In the genomic region with DNA sequence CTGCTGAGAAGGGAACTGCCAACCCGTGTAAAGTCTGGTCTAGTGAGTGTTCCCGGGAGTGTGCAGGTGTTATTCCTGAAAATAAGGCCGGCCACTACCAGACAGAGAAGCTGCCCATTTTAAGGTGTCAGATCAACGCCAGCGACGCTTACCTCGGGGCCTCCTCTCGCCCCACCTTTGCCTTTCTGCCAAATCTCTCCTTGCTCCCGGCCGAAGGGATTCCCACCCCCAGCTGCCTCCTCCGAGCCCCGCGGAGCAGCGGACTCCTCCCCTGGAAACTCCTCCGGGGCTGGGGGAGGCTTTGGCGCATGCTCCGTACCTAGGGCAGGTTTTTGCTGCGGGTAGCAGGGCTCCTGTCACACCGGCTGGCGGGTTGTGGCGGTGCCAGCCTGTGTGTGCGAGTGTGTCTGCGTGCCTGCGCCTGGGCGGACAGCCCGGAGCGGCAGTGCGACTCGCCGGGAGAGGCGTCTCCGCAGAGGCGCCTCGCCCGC, we compare ENCODE assay signal across 7 cellular contexts. TPM values are rescaled to one million over a fixed set of nuclear protein-coding genes. Genes with fewer than 3 reads are reported as not detected.
DNase-seq lines count a peak whose midpoint lies in the region; ATAC-seq and TF ChIP-seq lines count a peak whose summit lies in the region.

A gene (plus strand): TSS at position 359 of the 491 bp plus-strand sequence.

- POLR2A ChIA-PET in CD8-positive, alpha-beta T cell (lab: Charles Lee) = no interaction called here

- no peak for TF ChIP-seq EP300 in neural cell (conservative IDR thresholded peaks at IDR 0.05; ENCODE audit: poor library complexity, severe bottlenecking)

- ATAC-seq in GM18511 (IDR thresholded peaks at IDR 0.05; ENCODE audit: unreplicated experiment) (peak; percentile 48), HG02885 (IDR thresholded peaks at IDR 0.05; ENCODE audit: poor library complexity, unreplicated experiment) (peak; percentile 55)
- no peak for ATAC-seq in CD8-positive, alpha-beta T cell

- H3K4me3 ChIP-seq in Peyer's patch = peak within 1 kb of the TSS in 3 of 4 donors; percentile 24 to 49 (median 46)
- H3K4me3 ChIP-seq in neural cell (ENCODE audit: low read length) = peak within 1 kb of the TSS; percentile 83
- H3K4me3 ChIP-seq in CD8-positive, alpha-beta T cell (ENCODE audit: low read depth, low read length) = no peak within 1 kb of the TSS

- H3K27ac Mint-ChIP-seq in CD8-positive, alpha-beta T cell = no peak within 1 kb of the TSS

- H3K9me2 ChIP-seq in neural cell (ENCODE audit: insufficient read depth, low read length) = no peaks in the 10 kb centered on the region

- peak; percentile 50 for TF ChIP-seq RAD21 in neural cell (conservative IDR thresholded peaks at IDR 0.05)

- H3K9me3 ChIP-seq in Peyer's patch (no peaks in the 10 kb centered on the region), neural cell (ENCODE audit: low read length) (no peaks in the 10 kb centered on the region)
- no peaks in the 10 kb centered on the region for H3K9me3 ChIP-seq in CD8-positive, alpha-beta T cell (ENCODE audit: low read length)

- H3K27me3 Mint-ChIP-seq in CD8-positive, alpha-beta T cell (ENCODE audit: low read depth) = peaks cover 47% of the 10 kb centered on the region

- intact Hi-C loops in CD8-positive, alpha-beta T cell (cut with DNase I, micrococcal nuclease) = no loop called here

- no peak within 1 kb of the TSS for H3K4me3 Mint-ChIP-seq in CD8-positive, alpha-beta T cell

- no peaks in the 10 kb centered on the region for H3K9me3 Mint-ChIP-seq in CD8-positive, alpha-beta T cell

- H3K36me3 ChIP-seq in Peyer's patch (no peaks in the 10 kb centered on the region), neural cell (ENCODE audit: insufficient read depth, low read length) (no peaks in the 10 kb centered on the region)
- H3K36me3 ChIP-seq in CD8-positive, alpha-beta T cell (ENCODE audit: insufficient read depth, low read length) = no peaks in the 10 kb centered on the region

- no peaks in the 10 kb centered on the region for H3K79me2 ChIP-seq in neural cell (replicated peaks; ENCODE audit: insufficient read depth, low read length)

- peak within 1 kb of the TSS; percentile 51 for H2AFZ ChIP-seq in neural cell (ENCODE audit: low read depth, low read length)

- DNase-seq in Peyer's patch (no peak), fibroblast of gingiva (ENCODE audit: low read depth) (peak; percentile 5), ureter (ENCODE audit: low spot score) (no peak)
- no peak for DNase-seq in CD8-positive, alpha-beta T cell

- H3K27ac ChIP-seq in Peyer's patch (no peak within 1 kb of the TSS), neural cell (ENCODE audit: low read length) (no peak within 1 kb of the TSS)
- no peak within 1 kb of the TSS for H3K27ac ChIP-seq in CD8-positive, alpha-beta T cell (ENCODE audit: low read depth, low read length)

- no peak for TF ChIP-seq CTCF in Peyer's patch (IDR thresholded peaks at IDR 0.05)
- no peak for TF ChIP-seq CTCF in neural cell (IDR thresholded peaks at IDR 0.05; ENCODE audit: poor library complexity, severe bottlenecking)
- no peak for TF ChIP-seq CTCF in CD8-positive, alpha-beta T cell (IDR thresholded peaks at IDR 0.05)

- CTCF ChIA-PET in CD8-positive, alpha-beta T cell (lab: Charles Lee) = no interaction called here

- peaks cover 0 to 9% of the 10 kb centered on the region in 2 donors for H3K27me3 ChIP-seq in Peyer's patch
- H3K27me3 ChIP-seq in neural cell (ENCODE audit: insufficient read depth, low read depth, low read length) = peaks cover 55% of the 10 kb centered on the region
- no peaks in the 10 kb centered on the region for H3K27me3 ChIP-seq in CD8-positive, alpha-beta T cell (ENCODE audit: insufficient read depth, low read length)

- H3K9ac ChIP-seq in neural cell (ENCODE audit: low read length) = peak within 1 kb of the TSS; percentile 51

- no peaks in the 10 kb centered on the region for H3K36me3 Mint-ChIP-seq in CD8-positive, alpha-beta T cell

- TF ChIP-seq POLR2A in Peyer's patch (IDR thresholded peaks at IDR 0.05) = no peak

- H3K4me1 Mint-ChIP-seq in CD8-positive, alpha-beta T cell (ENCODE audit: low read depth) = peaks cover 6% of the 10 kb centered on the region

- no peaks in the 10 kb centered on the region for H4K20me1 ChIP-seq in neural cell (ENCODE audit: insufficient read depth)

- peak within 1 kb of the TSS; percentile 75 for H3K4me2 ChIP-seq in neural cell (ENCODE audit: low read length)

- peaks cover 0 to 13% (median 0%) of the 10 kb centered on the region in 4 donors for H3K4me1 ChIP-seq in Peyer's patch
- H3K4me1 ChIP-seq in CD8-positive, alpha-beta T cell (ENCODE audit: insufficient read depth, low read length) = no peaks in the 10 kb centered on the region

- H3F3A ChIP-seq in neural cell (ENCODE audit: insufficient read depth, low read length, poor library complexity, severe bottlenecking) = no peaks in the 10 kb centered on the region

TF ChIP-seq in neural cell, 6 proteins besides CTCF, POLR2A, EP300 and RAD21:
- TF ChIP-seq EZH2 (IDR thresholded peaks at IDR 0.05; ENCODE audit: borderline replicate concordance, insufficient read depth, low read length, poor library complexity, severe bottlenecking) = no peak
- TF ChIP-seq, protein P1, sequence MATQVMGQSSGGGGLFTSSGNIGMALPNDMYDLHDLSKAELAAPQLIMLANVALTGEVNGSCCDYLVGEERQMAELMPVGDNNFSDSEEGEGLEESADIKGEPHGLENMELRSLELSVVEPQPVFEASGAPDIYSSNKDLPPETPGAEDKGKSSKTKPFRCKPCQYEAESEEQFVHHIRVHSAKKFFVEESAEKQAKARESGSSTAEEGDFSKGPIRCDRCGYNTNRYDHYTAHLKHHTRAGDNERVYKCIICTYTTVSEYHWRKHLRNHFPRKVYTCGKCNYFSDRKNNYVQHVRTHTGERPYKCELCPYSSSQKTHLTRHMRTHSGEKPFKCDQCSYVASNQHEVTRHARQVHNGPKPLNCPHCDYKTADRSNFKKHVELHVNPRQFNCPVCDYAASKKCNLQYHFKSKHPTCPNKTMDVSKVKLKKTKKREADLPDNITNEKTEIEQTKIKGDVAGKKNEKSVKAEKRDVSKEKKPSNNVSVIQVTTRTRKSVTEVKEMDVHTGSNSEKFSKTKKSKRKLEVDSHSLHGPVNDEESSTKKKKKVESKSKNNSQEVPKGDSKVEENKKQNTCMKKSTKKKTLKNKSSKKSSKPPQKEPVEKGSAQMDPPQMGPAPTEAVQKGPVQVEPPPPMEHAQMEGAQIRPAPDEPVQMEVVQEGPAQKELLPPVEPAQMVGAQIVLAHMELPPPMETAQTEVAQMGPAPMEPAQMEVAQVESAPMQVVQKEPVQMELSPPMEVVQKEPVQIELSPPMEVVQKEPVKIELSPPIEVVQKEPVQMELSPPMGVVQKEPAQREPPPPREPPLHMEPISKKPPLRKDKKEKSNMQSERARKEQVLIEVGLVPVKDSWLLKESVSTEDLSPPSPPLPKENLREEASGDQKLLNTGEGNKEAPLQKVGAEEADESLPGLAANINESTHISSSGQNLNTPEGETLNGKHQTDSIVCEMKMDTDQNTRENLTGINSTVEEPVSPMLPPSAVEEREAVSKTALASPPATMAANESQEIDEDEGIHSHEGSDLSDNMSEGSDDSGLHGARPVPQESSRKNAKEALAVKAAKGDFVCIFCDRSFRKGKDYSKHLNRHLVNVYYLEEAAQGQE (IDR thresholded peaks at IDR 0.05; ENCODE audit: borderline replicate concordance) = no peak
- TF ChIP-seq MXI1 (conservative IDR thresholded peaks at IDR 0.05; ENCODE audit: poor library complexity, severe bottlenecking) = peak; percentile 56
- peak; percentile 48 for TF ChIP-seq SMC3 (conservative IDR thresholded peaks at IDR 0.05; ENCODE audit: poor library complexity)
- TF ChIP-seq POLR2AphosphoS5 (IDR thresholded peaks at IDR 0.05) = peak; percentile 26
- TF ChIP-seq TAF1 (IDR thresholded peaks at IDR 0.05; ENCODE audit: low read depth) = no peak

RNA-seq across cellular contexts. Expression of the gene that starts here (rescaled TPM):
- total RNA-seq in Peyer's patch (under 1 TPM in 1 of 4 donors, not detected in 3; 0.09 TPM), ureter (4.4 TPM)
- 10.9 and 12.3 TPM in 2 replicates for polyA plus RNA-seq in neural cell
- 27.8 and 31.4 TPM in 2 replicates for polyA minus RNA-seq in neural cell
- not detected for total RNA-seq in CD8-positive, alpha-beta T cell
